In genomic region chr15:51160484-51160883, GRCh38 we compare ENCODE assay signal across 13 cellular contexts.
"Had no signal": no experiment of that assay in that cellular context is flagged by ENCODE, and none has a peak within 500 bp of the region (broad histone marks: within the 10 kb centered on the region; RNA-seq: fewer than 3 reads in every experiment).

No MANE protein-coding gene starts in this region.

- DNase-seq: activated CD4-positive, alpha-beta T cell treated with anti-CD3 and anti-CD28 coated beads for 4 hours; activated CD8-positive, alpha-beta memory T cell treated with anti-CD3 and anti-CD28 coated beads, Interleukin-2, amount 50 U/mL, for 4 hours; activated CD8-positive, alpha-beta T cell treated with anti-CD3 and anti-CD28 coated beads for 36 hours; activated gamma-delta T cell treated with Interleukin-2 at 50 U/mL for 16 hours; activated T-cell treated with anti-CD3 and anti-CD28 coated beads, Interleukin-2, amount 50 U/mL, for 72 hours; effector CD8-positive, alpha-beta T cell; mammary epithelial cell; pancreas; stimulated activated CD4-positive, alpha-beta T cell treated with anti-CD3 and anti-CD28 coated beads, Interleukin-4, amount 100 ng/mL, for 4 hours; trophoblast cell had no signal

- H3K4me1 ChIP-seq: pancreas had no signal

- H3K4me3 ChIP-seq: coronary artery, pancreas, right atrium auricular region, skin epidermis had no signal

- H3K27me3 ChIP-seq: pancreas, right atrium auricular region had no signal

- H3K27ac ChIP-seq: coronary artery, pancreas, right atrium auricular region, skin epidermis had no signal

- H3K36me3 ChIP-seq: pancreas, right atrium auricular region had no signal

- H3K9me3 ChIP-seq: pancreas, right atrium auricular region had no signal
